Comparison of ENCODE assay signal across 7 cellular contexts in the genomic region with DNA sequence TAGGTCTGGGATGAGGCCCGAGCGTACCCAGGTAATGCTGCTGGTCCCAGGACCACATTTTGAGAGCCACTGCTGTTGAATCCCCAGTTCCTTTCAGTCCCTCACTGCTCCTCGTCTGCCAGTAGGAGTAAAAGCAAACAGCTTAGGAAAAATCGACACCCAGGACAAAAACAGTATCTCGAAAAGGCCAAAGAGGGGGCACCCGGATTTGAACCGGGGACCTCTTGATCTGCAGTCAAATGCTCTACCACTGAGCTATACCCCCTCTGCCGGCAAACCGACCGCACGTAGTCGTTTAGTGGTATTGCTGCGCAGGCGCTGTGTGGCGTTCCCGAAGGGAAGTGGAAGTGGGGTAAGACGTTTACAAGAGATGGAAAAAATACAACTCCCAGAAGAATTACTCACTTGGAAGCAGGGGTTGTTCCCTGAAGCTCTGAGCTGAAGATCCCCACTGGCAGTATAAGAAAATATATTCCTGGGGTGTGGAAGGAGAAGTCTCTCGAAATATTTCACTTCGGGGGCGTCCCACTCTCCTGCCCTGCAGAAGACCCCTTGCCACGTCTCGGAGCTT.
DNase-seq lines count a peak whose midpoint lies in the region; ATAC-seq and FAIRE-seq lines count a peak whose summit lies in the region.

No MANE protein-coding gene starts in this region.

- peak; percentile 76 for FAIRE-seq in GM18507 (lab: Jason Lieb, UNC)

- DNase-seq in GM18507 (ENCODE audit: extremely low spot score, insufficient read length, low read depth) = peak; percentile 52
- peak; percentile 89 for DNase-seq in NCI-H748 (lab: John Stamatoyannopoulos, UW; ENCODE audit: unreplicated experiment)
- peak; percentile 94 to 99 for DNase-seq in activated CD4-positive, alpha-beta T cell treated with anti-CD3 and anti-CD28 coated beads, Interleukin-2, amount 50 U/mL, for 24 hours (ENCODE audit: low read depth in 1 of 2, low spot score in 1 of 2)
- DNase-seq in dedifferentiated amniotic fluid mesenchymal stem cell (ENCODE audit: extremely low spot score) = peak; percentile 83
- peak; percentile 96 for DNase-seq in left kidney (ENCODE audit: low read depth, low spot score)
- peak; percentile 86 to 98 (median 90) for DNase-seq in stimulated activated CD4-positive, alpha-beta T cell treated with anti-CD3 and anti-CD28 coated beads, Interleukin-1b, Interleukin-23, amount 100 ng/mL, for 24 hours (ENCODE audit: low read depth in 4 of 4, low spot score in 1 of 4)

- peak; percentile 44 for ATAC-seq in HG03439 (IDR thresholded peaks at IDR 0.05; ENCODE audit: unreplicated experiment)

Comparison
In these comparisons a context has a peak if more than half of its experiments do, and no peak if none do; other contexts are left out.
1. Peak in every context shown above with its lines: DNase-seq and ATAC-seq.